ENCODE assay signal across 18 cellular contexts in genomic region chr2:31058096-31058843, GRCh38.
DNase-seq lines count a peak whose midpoint lies in the region; ATAC-seq, FAIRE-seq and TF ChIP-seq lines count a peak whose summit lies in the region.
"Had no signal": no experiment of that assay in that cellular context is flagged by ENCODE, and none has a peak within 500 bp of the region (broad histone marks: within the 10 kb centered on the region; RNA-seq: fewer than 3 reads in every experiment).

No MANE protein-coding gene starts in this region.

- H3K4me1 Mint-ChIP-seq in stimulated activated effector memory CD8-positive, alpha-beta T cell treated with anti-CD3 and anti-CD28 coated beads, Interleukin-12 subunit alpha, Interleukin-12 subunit beta, amount 100 ng/mL, for 72 hours = no peaks in the 10 kb centered on the region
- H3K4me1 Mint-ChIP-seq: B cell had no signal

- no peak overlapping the region for H3K4me3 Mint-ChIP-seq in stimulated activated effector memory CD8-positive, alpha-beta T cell treated with anti-CD3 and anti-CD28 coated beads, Interleukin-12 subunit alpha, Interleukin-12 subunit beta, amount 100 ng/mL, for 72 hours
- H3K4me3 Mint-ChIP-seq: B cell; CD4-positive, alpha-beta T cell had no signal

- H3K4me2 ChIP-seq in BLaER1 = peak overlapping the region; percentile 56

- H3K4me3 ChIP-seq in BLaER1 (no peak overlapping the region), Peyer's patch (peak overlapping the region in 1 of 4 donors; percentile 18), kidney (ENCODE audit: low read length in 2 of 2) (no peak overlapping the region)
- H3K4me3 ChIP-seq: HAP-1 had no signal

- no peak overlapping the region for H3K27ac Mint-ChIP-seq in stimulated activated effector memory CD8-positive, alpha-beta T cell treated with anti-CD3 and anti-CD28 coated beads, Interleukin-12 subunit alpha, Interleukin-12 subunit beta, amount 100 ng/mL, for 72 hours
- H3K27ac Mint-ChIP-seq: B cell; CD4-positive, alpha-beta T cell had no signal

- H3K27me3 ChIP-seq in BLaER1 (no peaks in the 10 kb centered on the region), Peyer's patch (no peaks in the 10 kb centered on the region)

- peaks cover 66% of the 10 kb centered on the region for H3K4me1 ChIP-seq in BLaER1
- peaks cover 0 to 28% (median 2%) of the 10 kb centered on the region in 4 donors for H3K4me1 ChIP-seq in Peyer's patch
- H3K4me1 ChIP-seq in kidney (ENCODE audit: control insufficient read depth in 1 of 2, insufficient read depth in 1 of 2, low read depth in 1 of 2, low read length in 2 of 2) = peaks cover 33 to 56% of the 10 kb centered on the region in 2 donors
- H3K4me1 ChIP-seq: Caco-2, HAP-1 had no signal

- no peak for FAIRE-seq in kidney (lab: Jason Lieb, UNC)
- FAIRE-seq: D721Med, G401.6, GM12891, GM19239 had no signal

- H3K27ac ChIP-seq in BLaER1 = no peak overlapping the region
- peak overlapping the region in 3 of 4 donors; percentile 69 to 90 (median 90) for H3K27ac ChIP-seq in Peyer's patch
- peak overlapping the region; percentile 8 to 33 for H3K27ac ChIP-seq in kidney (ENCODE audit: low read depth in 2 of 2, low read length in 2 of 2)
- H3K27ac ChIP-seq: C4-2B, HL-60 had no signal

- TF ChIP-seq CTCF in Peyer's patch (IDR thresholded peaks at IDR 0.05) (no peak), kidney (IDR thresholded peaks at IDR 0.05; ENCODE audit: borderline replicate concordance, extremely low read depth, insufficient read depth) (no peak)

- H3K9ac ChIP-seq in BLaER1 (no peak overlapping the region), kidney (ENCODE audit: low read length in 2 of 2) (no peak overlapping the region)

- ATAC-seq in stimulated activated effector memory CD8-positive, alpha-beta T cell treated with anti-CD3 and anti-CD28 coated beads, Interleukin-12 subunit alpha, Interleukin-12 subunit beta, amount 100 ng/mL, for 72 hours = peak; percentile 12
- ATAC-seq in HG02973 (IDR thresholded peaks at IDR 0.05; ENCODE audit: unreplicated experiment) (no peak), HG03095 (IDR thresholded peaks at IDR 0.05; ENCODE audit: unreplicated experiment) (no peak)

- H3K36me3 Mint-ChIP-seq in stimulated activated effector memory CD8-positive, alpha-beta T cell treated with anti-CD3 and anti-CD28 coated beads, Interleukin-12 subunit alpha, Interleukin-12 subunit beta, amount 100 ng/mL, for 72 hours = no peaks in the 10 kb centered on the region

- H3K9me3 ChIP-seq in BLaER1 (peaks cover 10% of the 10 kb centered on the region), Peyer's patch (no peaks in the 10 kb centered on the region), kidney (ENCODE audit: control insufficient read depth in 1 of 2, low read length in 2 of 2) (no peaks in the 10 kb centered on the region)
- H3K9me3 ChIP-seq: Caco-2, HAP-1 had no signal

- DNase-seq in Peyer's patch (peak in 2 of 3 donors; percentile 65 to 80), kidney (peak; percentile 51), NCI-H2171 treated with DMSO at 0.1 percent for 48 hours (lab: John Stamatoyannopoulos, UW) (no peak)
- no peak for DNase-seq in stimulated activated effector memory CD8-positive, alpha-beta T cell treated with anti-CD3 and anti-CD28 coated beads, Interleukin-12 subunit alpha, Interleukin-12 subunit beta, amount 100 ng/mL, for 72 hours (ENCODE audit: low spot score in 2 of 2)
- DNase-seq in stimulated activated CD4-positive, alpha-beta T cell treated with anti-CD3 and anti-CD28 coated beads, Interleukin-2, amount 100 ng/mL, for 48 hours = no peak
- DNase-seq: Caco-2; CD4-positive, alpha-beta T cell had no signal

- H3K36me3 ChIP-seq in BLaER1 (peaks cover 29% of the 10 kb centered on the region), Peyer's patch (no peaks in the 10 kb centered on the region), kidney (ENCODE audit: control insufficient read depth in 1 of 2, insufficient read depth in 2 of 2, low read length in 2 of 2) (no peaks in the 10 kb centered on the region)
- H3K36me3 ChIP-seq: HAP-1 had no signal

- intact Hi-C loops in kidney (cut with DNase I) = no loop called here

- peak; percentile 17 to 59 for TF ChIP-seq POLR2A in Peyer's patch (IDR thresholded peaks at IDR 0.05)

- H4K20me1 ChIP-seq in BLaER1 = peaks cover 71% of the 10 kb centered on the region

- H3K9me3 Mint-ChIP-seq in stimulated activated effector memory CD8-positive, alpha-beta T cell treated with anti-CD3 and anti-CD28 coated beads, Interleukin-12 subunit alpha, Interleukin-12 subunit beta, amount 100 ng/mL, for 72 hours = no peaks in the 10 kb centered on the region
- H3K9me3 Mint-ChIP-seq: CD4-positive, alpha-beta T cell had no signal

Comparison
In these comparisons a context has a peak if more than half of its experiments do, and no peak if none do; other contexts are left out.
1. DNase-seq: peak in Peyer's patch (2 of 3) and kidney (single experiment); none in stimulated activated effector memory CD8-positive, alpha-beta T cell treated with anti-CD3 and anti-CD28 coated beads, Interleukin-12 subunit alpha, Interleukin-12 subunit beta, amount 100 ng/mL, for 72 hours (0 of 2), stimulated activated CD4-positive, alpha-beta T cell treated with anti-CD3 and anti-CD28 coated beads, Interleukin-2, amount 100 ng/mL, for 48 hours (0 of 2) and NCI-H2171 treated with DMSO at 0.1 percent for 48 hours (single experiment).